Comparison of ENCODE assay signal across 30 cellular contexts in the genomic region with DNA sequence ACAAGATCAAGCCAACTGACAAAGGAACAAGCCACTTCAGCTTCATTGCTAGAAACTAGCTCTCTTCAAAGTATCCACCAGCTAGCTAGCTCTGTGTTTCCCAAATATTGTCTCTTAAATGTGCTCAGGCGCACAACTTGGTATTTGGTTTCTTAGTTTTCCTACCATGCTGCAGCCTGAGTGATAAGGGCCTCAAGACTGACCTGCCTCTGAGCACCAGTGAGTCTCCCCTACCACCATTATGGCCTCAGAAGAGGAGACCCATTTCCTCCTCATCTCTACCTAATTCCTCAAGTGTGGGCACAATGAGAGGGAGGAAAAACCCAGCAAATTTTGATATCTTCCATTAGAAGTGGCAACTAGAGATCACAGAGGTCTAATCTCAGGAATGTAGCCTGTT.
"Had no signal": no experiment of that assay in that cellular context is flagged by ENCODE, and none has a peak within 500 bp of the region (broad histone marks: within the 10 kb centered on the region; RNA-seq: fewer than 3 reads in every experiment).

No MANE protein-coding gene starts in this region.

- H3K4me3 ChIP-seq: ascending aorta, breast epithelium, cardiac muscle cell, esophagus muscularis mucosa, gastrocnemius medialis, heart left ventricle had no signal

- H3K27ac Mint-ChIP-seq: activated B cell treated with CpG ODN at 0.5 μM for 24 hours; activated CD4-positive, alpha-beta memory T cell treated with anti-CD3 and anti-CD28 coated beads for 36 hours; activated CD8-positive, alpha-beta memory T cell treated with anti-CD3 and anti-CD28 coated beads, Interleukin-2, amount 10 ng/mL, durations not matched to agents 7 days and 5 days; activated CD8-positive, alpha-beta T cell treated with anti-CD3 and anti-CD28 coated beads, Interleukin-2, amount 10 ng/mL, durations not matched to agents 7 days and 5 days; activated naive CD4-positive, alpha-beta T cell treated with anti-CD3 and anti-CD28 coated beads, Interleukin-2, amount 10 ng/mL, durations not matched to agents 7 days and 5 days; activated naive CD4-positive, alpha-beta T cell treated with anti-CD3 and anti-CD28 coated beads, Interleukin-2, amount 50 U/mL, for 72 hours; activated naive CD8-positive, alpha-beta T cell treated with anti-CD3 and anti-CD28 coated beads, Interleukin-2, amount 10 ng/mL, durations not matched to agents 7 days and 5 days; activated T-helper 1 cell treated with anti-CD3 and anti-CD28 coated beads, Interleukin-12 subunit alpha, Interleukin-12 subunit beta, Interleukin-2, Interleukin-4 antibody, amounts not matched to agents 30 ng/mL and 10 ng/mL and 1 ng/mL, durations not matched to agents 14 hours and 24 hours and 36 hours; brain; effector memory CD8-positive, alpha-beta T cell had no signal

- H3K4me1 ChIP-seq: ascending aorta, breast epithelium, esophagus muscularis mucosa, gastrocnemius medialis, heart left ventricle had no signal

- H3K9me3 ChIP-seq: ascending aorta, breast epithelium, esophagus muscularis mucosa, gastrocnemius medialis, heart left ventricle had no signal

- H3K4me1 Mint-ChIP-seq: activated B cell treated with CpG ODN at 0.5 μM for 24 hours had no signal

- H3K4me3 Mint-ChIP-seq: activated B cell treated with CpG ODN at 0.5 μM for 24 hours; activated CD4-positive, alpha-beta memory T cell treated with anti-CD3 and anti-CD28 coated beads for 36 hours; activated CD8-positive, alpha-beta memory T cell treated with anti-CD3 and anti-CD28 coated beads, Interleukin-2, amount 10 ng/mL, durations not matched to agents 7 days and 5 days; activated CD8-positive, alpha-beta T cell treated with anti-CD3 and anti-CD28 coated beads, Interleukin-2, amount 10 ng/mL, durations not matched to agents 7 days and 5 days; activated naive CD4-positive, alpha-beta T cell treated with anti-CD3 and anti-CD28 coated beads, Interleukin-2, amount 10 ng/mL, durations not matched to agents 7 days and 5 days; activated naive CD8-positive, alpha-beta T cell treated with anti-CD3 and anti-CD28 coated beads, Interleukin-2, amount 10 ng/mL, durations not matched to agents 7 days and 5 days; activated T-helper 1 cell treated with anti-CD3 and anti-CD28 coated beads, Interleukin-12 subunit alpha, Interleukin-12 subunit beta, Interleukin-2, Interleukin-4 antibody, amounts not matched to agents 30 ng/mL and 10 ng/mL and 1 ng/mL, durations not matched to agents 14 hours and 24 hours and 36 hours; brain; effector memory CD8-positive, alpha-beta T cell had no signal

- H3K36me3 ChIP-seq: ascending aorta, breast epithelium, cardiac muscle cell, esophagus muscularis mucosa, gastrocnemius medialis, heart left ventricle, WERI-Rb-1 had no signal

- DNase-seq: activated B cell treated with CpG ODN at 0.5 μM for 24 hours; activated CD4-positive, alpha-beta memory T cell treated with anti-CD3 and anti-CD28 coated beads for 36 hours; activated CD4-positive, alpha-beta T cell treated with anti-CD3 and anti-CD28 coated beads for 48 hours; activated CD8-positive, alpha-beta memory T cell treated with anti-CD3 and anti-CD28 coated beads, Interleukin-2, amount 10 ng/mL, durations not matched to agents 7 days and 5 days; activated CD8-positive, alpha-beta memory T cell treated with anti-CD3 and anti-CD28 coated beads, Interleukin-2, amount 50 U/mL, for 4 hours; activated CD8-positive, alpha-beta T cell treated with anti-CD3 and anti-CD28 coated beads, Interleukin-2, amount 10 ng/mL, durations not matched to agents 7 days and 5 days; activated gamma-delta T cell; activated naive CD4-positive, alpha-beta T cell; activated naive CD4-positive, alpha-beta T cell treated with anti-CD3 and anti-CD28 coated beads, Interleukin-2, amount 10 ng/mL, durations not matched to agents 7 days and 5 days; activated naive CD8-positive, alpha-beta T cell treated with anti-CD3 and anti-CD28 coated beads, Interleukin-2, amount 10 ng/mL, durations not matched to agents 7 days and 5 days; activated T-cell treated with anti-CD3 and anti-CD28 coated beads, Interleukin-2, amount 50 U/mL, for 1 hour; activated T-cell treated with anti-CD3 and anti-CD28 coated beads, Interleukin-2, amount 50 U/mL, for 48 hours; cortex of kidney; dermis blood vessel endothelial cell; effector CD4-positive, alpha-beta T cell; effector memory CD8-positive, alpha-beta T cell; foreskin keratinocyte; gastrocnemius medialis; glutamatergic neuron; heart left ventricle; T1000; WERI-Rb-1 had no signal

- H3K36me3 Mint-ChIP-seq: activated CD4-positive, alpha-beta memory T cell treated with anti-CD3 and anti-CD28 coated beads for 36 hours; activated naive CD4-positive, alpha-beta T cell treated with anti-CD3 and anti-CD28 coated beads, Interleukin-2, amount 10 ng/mL, durations not matched to agents 7 days and 5 days; brain had no signal

- H3K27me3 Mint-ChIP-seq: activated B cell treated with CpG ODN at 0.5 μM for 24 hours; activated CD4-positive, alpha-beta memory T cell treated with anti-CD3 and anti-CD28 coated beads for 36 hours; activated CD8-positive, alpha-beta memory T cell treated with anti-CD3 and anti-CD28 coated beads, Interleukin-2, amount 10 ng/mL, durations not matched to agents 7 days and 5 days; activated naive CD8-positive, alpha-beta T cell treated with anti-CD3 and anti-CD28 coated beads, Interleukin-2, amount 10 ng/mL, durations not matched to agents 7 days and 5 days; effector memory CD8-positive, alpha-beta T cell had no signal

- H3K9me3 Mint-ChIP-seq: activated B cell treated with CpG ODN at 0.5 μM for 24 hours; activated CD4-positive, alpha-beta memory T cell treated with anti-CD3 and anti-CD28 coated beads for 36 hours; activated naive CD4-positive, alpha-beta T cell treated with anti-CD3 and anti-CD28 coated beads, Interleukin-2, amount 10 ng/mL, durations not matched to agents 7 days and 5 days; brain; effector memory CD8-positive, alpha-beta T cell had no signal

- ATAC-seq: activated CD4-positive, CD25-positive, alpha-beta regulatory T cell treated with anti-CD3 and anti-CD28 coated beads, Interleukin-2, amount 50 U/mL, for 24 hours; activated CD8-positive, alpha-beta memory T cell treated with anti-CD3 and anti-CD28 coated beads, Interleukin-2, amount 10 ng/mL, durations not matched to agents 7 days and 5 days; activated CD8-positive, alpha-beta T cell treated with anti-CD3 and anti-CD28 coated beads, Interleukin-2, amount 10 ng/mL, durations not matched to agents 7 days and 5 days; activated naive CD4-positive, alpha-beta T cell treated with anti-CD3 and anti-CD28 coated beads, Interleukin-2, amount 50 U/mL, for 72 hours; effector memory CD8-positive, alpha-beta T cell; foreskin keratinocyte; gastrocnemius medialis; heart left ventricle had no signal

- H3K27ac ChIP-seq: ascending aorta, breast epithelium, cardiac muscle cell, esophagus muscularis mucosa, foreskin keratinocyte, gastrocnemius medialis, heart left ventricle, WERI-Rb-1 had no signal

- H3K27me3 ChIP-seq: ascending aorta, breast epithelium, cardiac muscle cell, esophagus muscularis mucosa, foreskin keratinocyte, gastrocnemius medialis, heart left ventricle had no signal
